ENCODE assay signal across 8 cellular contexts in the genomic region with DNA sequence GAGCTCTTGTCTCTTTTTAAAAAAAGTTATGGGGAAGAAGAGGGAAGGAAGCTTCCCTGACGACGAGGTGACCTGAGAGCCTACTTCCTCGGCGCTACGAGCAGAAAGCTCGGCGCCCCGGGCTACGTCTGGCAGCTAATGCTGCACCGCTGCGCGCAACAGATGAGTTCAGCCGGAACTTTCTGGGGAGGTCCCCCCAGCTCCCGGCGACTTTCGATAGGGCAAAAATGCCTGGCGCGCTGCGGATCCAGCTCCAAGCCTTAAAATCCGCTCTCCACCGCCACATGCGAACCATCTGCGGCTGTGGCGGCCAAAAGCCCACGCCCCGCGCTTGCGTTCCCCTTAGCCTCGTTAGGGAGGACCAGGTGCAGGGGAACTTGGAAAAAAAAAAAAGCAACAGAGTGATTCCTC. TPM values are rescaled to one million over a fixed set of nuclear protein-coding genes. Genes with fewer than 3 reads are reported as not detected.
A peak's percentile ranks its signal among the peaks of the same experiment; 100 is the strongest.
DNase-seq lines count a peak whose midpoint lies in the region; ATAC-seq, FAIRE-seq and TF ChIP-seq lines count a peak whose summit lies in the region.

No MANE protein-coding gene starts in this region.

- intact Hi-C loops in dorsolateral prefrontal cortex (cut with DNase I) (loop anchor here (2.0 to 5.0 kb wide), 6 partner anchors 15 to 669 kb away; partner anchors contain the start of genes ECD (in 2 of the 2), FAM149B1 (in 2 of the 2), DNAJC9 (in 1 of the 2) and MRPS16 (in 1 of the 2)), lower lobe of right lung (cut with DNase I) (no loop called here)

- peaks cover 7% of the 10 kb centered on the region for H3K36me3 ChIP-seq in lower lobe of right lung

- H3K27ac ChIP-seq in dorsolateral prefrontal cortex (peak overlapping the region; percentile 86 to 100 (median 99)), lower lobe of right lung (peak overlapping the region; percentile 94)

- TF ChIP-seq CTCF in dorsolateral prefrontal cortex (IDR thresholded peaks at IDR 0.05 in 54 of 56, conservative IDR thresholded peaks at IDR 0.05 in 2 of 56; ENCODE audit: low read depth in 1 of 56, partially characterized antibody in 56 of 56) = no peak
- no peak for TF ChIP-seq CTCF in lower lobe of right lung (IDR thresholded peaks at IDR 0.05)

- DNase-seq in GM12892 (ENCODE audit: insufficient read length) (peak; percentile 44), NCI-H226 (peak; percentile 63), dorsolateral prefrontal cortex (peak; percentile 42 to 76 (median 60)), lower lobe of right lung (peak; percentile 79)
- DNase-seq in activated CD4-positive, alpha-beta T cell treated with anti-CD3 and anti-CD28 coated beads, Interleukin-2, amount 50 U/mL, for 4 hours = peak; percentile 56 to 61
- DNase-seq in stimulated activated CD8-positive, alpha-beta memory T cell treated with anti-CD3 and anti-CD28 coated beads, Interleukin-12 subunit alpha, Interleukin-12 subunit beta, amount 100 ng/mL, for 24 hours (ENCODE audit: extremely low read depth) = peak; percentile 43

- FAIRE-seq in GM12892 (lab: Jason Lieb, UNC) = peak; percentile 87

- TF ChIP-seq POLR2A in GM12892 (IDR thresholded peaks at IDR 0.05; ENCODE audit: low read depth, low read length) = no peak; the same call in 1 of the 2 replicates

- H3K9me3 ChIP-seq in lower lobe of right lung = no peaks in the 10 kb centered on the region

- H3K27me3 ChIP-seq in dorsolateral prefrontal cortex (no peaks in the 10 kb centered on the region), lower lobe of right lung (ENCODE audit: low read depth) (no peaks in the 10 kb centered on the region)

- H3K4me3 ChIP-seq in dorsolateral prefrontal cortex (peak overlapping the region; percentile 60 to 98 (median 88)), lower lobe of right lung (peak overlapping the region; percentile 93)

- H3K4me1 ChIP-seq in lower lobe of right lung = peaks cover 22% of the 10 kb centered on the region

- ATAC-seq in HG02642 (IDR thresholded peaks at IDR 0.05; ENCODE audit: poor library complexity, unreplicated experiment) = peak; percentile 36
- ATAC-seq in lower lobe of right lung = peak; percentile 71 to 77
- ATAC-seq in HG03469 (IDR thresholded peaks at IDR 0.05; ENCODE audit: unreplicated experiment) = no peak

RNA-seq across cellular contexts. Expression of gene P4HA1, which starts 0.6 kb away (rescaled TPM):
- 110 TPM for polyA plus RNA-seq in GM12892 (2012; ENCODE audit: missing spikeins)
- total RNA-seq in dorsolateral prefrontal cortex (10 to 100 TPM; 12.9 to 95.8 (median 22.2) TPM), lower lobe of right lung (59.9 TPM)

RNA-seq across cellular contexts. Expression of gene NUDT13, which starts 14.2 kb away (rescaled TPM):
- polyA plus RNA-seq in GM12892 (2012; ENCODE audit: missing spikeins) = 4.9 TPM
- 1 to 10 TPM in 89 of 120 experiments, under 1 TPM in 31; 0.25 to 4.0 (median 1.3) TPM for total RNA-seq in dorsolateral prefrontal cortex
- total RNA-seq in lower lobe of right lung = 2.8 TPM
